Comparison of ENCODE assay signal across 7 cellular contexts in the genomic region with DNA sequence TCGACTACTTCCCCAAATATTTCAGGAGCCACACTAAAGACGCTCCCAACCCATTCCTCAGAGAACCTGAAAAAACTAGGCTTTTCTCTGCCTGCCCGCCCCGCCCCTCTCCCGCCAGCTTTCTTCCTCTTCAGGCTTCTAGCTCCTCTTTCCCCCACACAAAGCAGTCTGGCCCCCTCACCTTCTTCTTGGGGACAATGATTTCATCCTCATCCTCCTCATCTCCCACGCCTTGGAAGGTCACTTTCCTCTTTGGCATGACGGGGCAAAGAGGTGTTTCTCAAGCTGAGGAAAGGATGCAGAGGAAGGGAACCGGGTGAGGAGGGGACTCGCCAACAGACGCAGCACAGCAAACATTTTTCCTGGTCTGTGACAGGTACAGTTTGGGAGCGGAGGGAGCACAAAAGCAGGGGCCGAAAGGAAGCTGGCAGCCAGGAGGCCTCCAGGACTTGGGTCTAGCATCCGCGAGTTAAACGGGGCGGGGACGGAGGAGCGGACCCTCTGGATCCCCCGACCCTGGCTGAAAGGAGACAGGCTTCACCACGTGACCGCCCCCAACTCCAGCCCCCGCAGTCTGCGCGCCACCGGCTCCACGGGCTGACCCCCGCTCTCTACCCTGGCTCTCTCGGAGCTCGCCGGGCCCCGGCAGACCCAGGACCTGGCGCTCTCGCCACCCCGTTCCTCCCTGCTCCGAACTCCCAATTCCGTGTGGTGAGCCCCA. TPM values are rescaled to one million over a fixed set of nuclear protein-coding genes. Genes with fewer than 3 reads are reported as not detected.
A peak's percentile ranks its signal among the peaks of the same experiment; 100 is the strongest.
DNase-seq lines count a peak whose midpoint lies in the region; ATAC-seq, FAIRE-seq and TF ChIP-seq lines count a peak whose summit lies in the region.

No MANE protein-coding gene starts in this region.

- WGBS in adrenal gland, 4 donors = 1 to 2% (median 2%) methylated on average over 18 to 36 of the region's 36 CpGs
- 0 to 2% (median 1%) methylated on average over 12 to 36 of the region's 36 CpGs for WGBS in stomach, 5 donors

- no peak for DNase-seq in GM19239 (ENCODE audit: insufficient read length, low spot score)
- peak in 2 of 7 donors; percentile 32 to 41 for DNase-seq in adrenal gland
- peak; percentile 16 for DNase-seq in iris pigment epithelial cell (ENCODE audit: low read depth)
- no peak for DNase-seq in stomach

- peak; percentile 35 for FAIRE-seq in GM19239 (lab: Jason Lieb, UNC)

- H3K9me3 ChIP-seq in adrenal gland (replicated peaks in 1 of 3) (no peaks in the 10 kb centered on the region), stomach (no peaks in the 10 kb centered on the region)

- H3K36me3 ChIP-seq in adrenal gland (replicated peaks in 1 of 2) = peaks cover 0 to 62% of the 10 kb centered on the region in 2 donors
- H3K36me3 ChIP-seq in stomach = peaks cover 48 to 70% (median 68%) of the 10 kb centered on the region in 4 donors

- H3K4me3 ChIP-seq in adrenal gland (peak overlapping the region; percentile 25 to 90 (median 51)), stomach (peak overlapping the region; percentile 82 to 92 (median 88))

- H3K4me1 ChIP-seq in adrenal gland (replicated peaks in 1 of 2) (peaks cover 42 to 44% of the 10 kb centered on the region in 2 donors), stomach (peaks cover 49 to 75% (median 59%) of the 10 kb centered on the region in 4 donors)

- ATAC-seq in HG03432 (IDR thresholded peaks at IDR 0.05; ENCODE audit: unreplicated experiment) = peak; percentile 19
- ATAC-seq in GM21825 (IDR thresholded peaks at IDR 0.05; ENCODE audit: unreplicated experiment) = no peak
- ATAC-seq in GM18861 (IDR thresholded peaks at IDR 0.05; ENCODE audit: unreplicated experiment) = no peak

- intact Hi-C loops in adrenal gland (cut with DNase I) = no loop called here
- intact Hi-C loops in stomach (cut with DNase I; ENCODE audit: low total_unique reads) = no loop called here

- no peak for TF ChIP-seq POLR2A in adrenal gland (IDR thresholded peaks at IDR 0.05)
- no peak for TF ChIP-seq POLR2A in stomach (IDR thresholded peaks at IDR 0.05)

- H3K27ac ChIP-seq in adrenal gland (peak overlapping the region; percentile 50 to 98 (median 95)), stomach (peak overlapping the region; percentile 95 to 98 (median 97))

- H3K27me3 ChIP-seq in adrenal gland (no peaks in the 10 kb centered on the region), stomach (no peaks in the 10 kb centered on the region)

- TF ChIP-seq CTCF in adrenal gland (IDR thresholded peaks at IDR 0.05) (no peak), stomach (IDR thresholded peaks at IDR 0.05) (no peak)

- TF ChIP-seq EP300 in stomach (IDR thresholded peaks at IDR 0.05) = no peak

RNA-seq across cellular contexts. Expression of a gene that starts 0.5 kb away (rescaled TPM):
- 10 to 100 TPM; 27.5 to 95.8 (median 80.3) TPM for total RNA-seq in adrenal gland
- polyA plus RNA-seq in adrenal gland = 10 to 100 TPM; 53.5 to 95.6 (median 58.0) TPM
- total RNA-seq in stomach = 10 to 100 TPM in 4 of 5 donors, 1 to 10 TPM in 1; 8.8 to 30.8 (median 18.3) TPM
- polyA plus RNA-seq in stomach = 10 to 100 TPM; 37.1 to 45.2 (median 41.4) TPM

RNA-seq across cellular contexts. Expression of a gene that starts 15.7 kb away (rescaled TPM):
- 10 to 100 TPM; 37.6 to 67.7 (median 45.4) TPM for total RNA-seq in adrenal gland
- 10 to 100 TPM; 33.7 to 65.4 (median 44.3) TPM for polyA plus RNA-seq in adrenal gland
- 10 to 100 TPM; 25.1 to 89.2 (median 33.2) TPM for total RNA-seq in stomach
- 10 to 100 TPM; 20.5 to 25.0 (median 22.0) TPM for polyA plus RNA-seq in stomach

RNA-seq across cellular contexts. Expression of a gene that starts 20.0 kb away (rescaled TPM):
- 1 to 10 TPM in 1 of 8 donors, not detected in 7; 2.9 TPM for total RNA-seq in adrenal gland
- polyA plus RNA-seq in adrenal gland = 1 to 10 TPM in 1 of 3 donors, not detected in 2; 2.7 TPM
- total RNA-seq in stomach = not detected
- 1 to 10 TPM in 2 of 3 donors, not detected in 1; 1.6 to 4.7 TPM for polyA plus RNA-seq in stomach

RNA-seq across cellular contexts. Expression of a gene that starts 27.8 kb away (rescaled TPM):
- total RNA-seq in adrenal gland (1 to 10 TPM in 7 of 8 donors, not detected in 1; 1.0 to 5.5 (median 2.8) TPM), stomach (1 to 10 TPM in 3 of 5 donors, under 1 TPM in 1, not detected in 1; 0.72 to 6.2 (median 3.9) TPM)
- polyA plus RNA-seq in adrenal gland (10 to 100 TPM in 1 of 3 donors, 1 to 10 TPM in 1, under 1 TPM in 1; 0.75 to 19.8 (median 9.3) TPM), stomach (10 to 100 TPM in 1 of 3 donors, 1 to 10 TPM in 2; 5.2 to 10.5 (median 7.0) TPM)

RNA-seq across cellular contexts. Expression of a gene that starts 40.6 kb away (rescaled TPM):
- total RNA-seq in adrenal gland (10 to 100 TPM in 3 of 8 donors, 1 to 10 TPM in 5; 7.3 to 23.8 (median 9.0) TPM), stomach (10 to 100 TPM in 1 of 5 donors, 1 to 10 TPM in 4; 4.0 to 33.6 (median 5.4) TPM)
- polyA plus RNA-seq in adrenal gland (1 to 10 TPM; 2.6 to 5.6 (median 4.2) TPM), stomach (1 to 10 TPM; 3.9 to 5.5 (median 4.6) TPM)
